Comparison of ENCODE assay signal across 16 cellular contexts in genomic region chr17:64229815-64230550, GRCh38. TPM values are rescaled to one million over a fixed set of nuclear protein-coding genes. Genes with fewer than 3 reads are reported as not detected.
DNase-seq lines count a peak whose midpoint lies in the region; ATAC-seq and TF ChIP-seq lines count a peak whose summit lies in the region.
"Had no signal": no experiment of that assay in that cellular context is flagged by ENCODE, and none has a peak within 500 bp of the region (broad histone marks: within the 10 kb centered on the region; RNA-seq: fewer than 3 reads in every experiment).

No MANE protein-coding gene starts in this region.

- H3K36me3 Mint-ChIP-seq in progenitor cell of endocrine pancreas (ENCODE audit: insufficient read depth) = no peaks in the 10 kb centered on the region

- no peaks in the 10 kb centered on the region for H3K36me3 ChIP-seq in heart right ventricle
- H3K36me3 ChIP-seq in vagina = no peaks in the 10 kb centered on the region

- intact Hi-C loops in Right ventricle myocardium inferior (cut with DNase I) = no loop called here
- intact Hi-C loops in cardiac septum (cut with DNase I) = no loop called here
- intact Hi-C loops in heart right ventricle (cut with DNase I) = no loop called here
- intact Hi-C loops in vagina (cut with DNase I) = no loop called here

- H3K27me3 ChIP-seq in heart right ventricle (no peaks in the 10 kb centered on the region), vagina (no peaks in the 10 kb centered on the region)

- DNase-seq in Right ventricle myocardium inferior (ENCODE audit: missing footprints) = no peak
- DNase-seq in cardiac septum (ENCODE audit: low spot score) = no peak
- no peak for DNase-seq in heart right ventricle
- DNase-seq in progenitor cell of endocrine pancreas (ENCODE audit: low spot score, unreplicated experiment) = no peak
- DNase-seq in vagina (ENCODE audit: extremely low spot score in 2 of 2) = peak in 1 of 2 donors; percentile 85
- no peak for DNase-seq in NCI-H146 (lab: John Stamatoyannopoulos, UW)
- DNase-seq in NCI-H1694 treated with DMSO at 0.1 percent for 48 hours (lab: John Stamatoyannopoulos, UW) = no peak
- no peak for DNase-seq in hepatic stellate cell (ENCODE audit: low spot score)
- DNase-seq: activated CD4-positive, CD25-positive, alpha-beta regulatory T cell treated with anti-CD3 and anti-CD28 coated beads, Interleukin-2, amount 50 U/mL, for 72 hours; activated naive CD8-positive, alpha-beta T cell treated with anti-CD3 and anti-CD28 coated beads, Interleukin-2, amount 50 U/mL, for 24 hours; CD8-positive, alpha-beta memory T cell; cortex of kidney; NCI-H1105; stimulated activated CD4-positive, alpha-beta T cell treated with anti-CD3 and anti-CD28 coated beads, Interleukin-2, amount 100 ng/mL, for 48 hours had no signal

- no peaks in the 10 kb centered on the region for H3K27me3 Mint-ChIP-seq in progenitor cell of endocrine pancreas
- H3K27me3 Mint-ChIP-seq: activated naive CD8-positive, alpha-beta T cell treated with anti-CD3 and anti-CD28 coated beads, Interleukin-2, amount 50 U/mL, for 24 hours had no signal

- no peaks in the 10 kb centered on the region for H3K9me3 ChIP-seq in heart right ventricle
- no peaks in the 10 kb centered on the region for H3K9me3 ChIP-seq in vagina

- H3K4me1 ChIP-seq in heart right ventricle = peaks cover 0 to 50% (median 36%) of the 10 kb centered on the region in 9 donors
- H3K4me1 ChIP-seq in vagina = peaks cover 25% of the 10 kb centered on the region

- H3K27ac Mint-ChIP-seq in progenitor cell of endocrine pancreas = peak overlapping the region; percentile 13
- H3K27ac Mint-ChIP-seq: activated naive CD8-positive, alpha-beta T cell treated with anti-CD3 and anti-CD28 coated beads, Interleukin-2, amount 50 U/mL, for 24 hours had no signal

- peak overlapping the region in 9 of 10 donors; percentile 35 to 70 (median 49) for H3K27ac ChIP-seq in heart right ventricle
- peak overlapping the region; percentile 86 for H3K27ac ChIP-seq in vagina
- H3K27ac ChIP-seq: 22Rv1, PC-9 had no signal

- H3K4me3 ChIP-seq in heart right ventricle = no peak overlapping the region
- no peak overlapping the region for H3K4me3 ChIP-seq in vagina
- H3K4me3 ChIP-seq: PC-9 had no signal

- TF ChIP-seq CTCF in heart right ventricle (IDR thresholded peaks at IDR 0.05) (no peak), progenitor cell of endocrine pancreas (IDR thresholded peaks at IDR 0.05; ENCODE audit: unreplicated experiment) (no peak), vagina (IDR thresholded peaks at IDR 0.05) (no peak)

- ATAC-seq in Right ventricle myocardium inferior (peak; percentile 4), heart right ventricle (peak in 6 of 8 donors; percentile 13 to 51 (median 32))
- ATAC-seq: activated naive CD8-positive, alpha-beta T cell treated with anti-CD3 and anti-CD28 coated beads, Interleukin-2, amount 50 U/mL, for 24 hours had no signal

- WGBS in heart right ventricle, 2 donors = 61 to 63% methylated on average over 5 of the region's 5 CpGs

- H3K9me3 Mint-ChIP-seq in progenitor cell of endocrine pancreas (ENCODE audit: low read depth) = no peaks in the 10 kb centered on the region
- H3K9me3 Mint-ChIP-seq: activated naive CD8-positive, alpha-beta T cell treated with anti-CD3 and anti-CD28 coated beads, Interleukin-2, amount 50 U/mL, for 24 hours; CD8-positive, alpha-beta memory T cell had no signal

- H3K4me1 Mint-ChIP-seq in progenitor cell of endocrine pancreas (ENCODE audit: low read depth) = peaks cover 7% of the 10 kb centered on the region

- no peak for TF ChIP-seq POLR2A in vagina (IDR thresholded peaks at IDR 0.05)

- H3K4me3 Mint-ChIP-seq in progenitor cell of endocrine pancreas (ENCODE audit: low read depth) = no peak overlapping the region
- H3K4me3 Mint-ChIP-seq: activated naive CD8-positive, alpha-beta T cell treated with anti-CD3 and anti-CD28 coated beads, Interleukin-2, amount 50 U/mL, for 24 hours; CD8-positive, alpha-beta memory T cell had no signal

RNA-seq across cellular contexts. Expression of gene TEX2, which starts 33.1 kb away (rescaled TPM):
- total RNA-seq in Right ventricle myocardium inferior (56.1 TPM), cardiac septum (48.8 TPM), heart right ventricle (10 to 100 TPM; 44.2 to 60.5 (median 55.3) TPM), progenitor cell of endocrine pancreas (30.2 and 31.5 TPM in 2 replicates), vagina (32.4 TPM)
- polyA plus RNA-seq in heart right ventricle = 10 to 100 TPM; 15.9 to 22.3 TPM
